Comparison of ENCODE assay signal across 20 cellular contexts in genomic region chr18:11050966-11051365, GRCh38.
"Had no signal": no experiment of that assay in that cellular context is flagged by ENCODE, and none has a peak within 500 bp of the region (broad histone marks: within the 10 kb centered on the region; RNA-seq: fewer than 3 reads in every experiment).

No MANE protein-coding gene starts in this region.

- DNase-seq: activated CD4-positive, alpha-beta memory T cell treated with anti-CD3 and anti-CD28 coated beads for 36 hours; activated CD4-positive, alpha-beta T cell treated with anti-CD3 and anti-CD28 coated beads, Interleukin-2, amount 10 ng/mL, durations not matched to agents 7 days and 5 days; activated CD4-positive, CD25-positive, alpha-beta regulatory T cell; activated CD8-positive, alpha-beta memory T cell treated with anti-CD3 and anti-CD28 coated beads for 24 hours; activated gamma-delta T cell; activated naive CD4-positive, alpha-beta T cell treated with anti-CD3 and anti-CD28 coated beads for 36 hours; activated T-cell treated with anti-CD3 and anti-CD28 coated beads for 4 hours; activated T-cell treated with anti-CD3 and anti-CD28 coated beads, Interleukin-2, amount 50 U/mL, for 48 hours; amygdala; KBM-7; NCI-H1092; NCI-H1417; NCI-H2029; NCI-H2107; NCI-H446; NCI-H524; PC-3; SHP77; T-helper 1 cell had no signal

- ATAC-seq: activated T-helper 17 cell treated with anti-CD3 and anti-CD28 coated beads, Interleukin-2, amount 50 U/mL, for 72 hours; PC-3 had no signal
